ENCODE assay signal across 11 cellular contexts in the genomic region with DNA sequence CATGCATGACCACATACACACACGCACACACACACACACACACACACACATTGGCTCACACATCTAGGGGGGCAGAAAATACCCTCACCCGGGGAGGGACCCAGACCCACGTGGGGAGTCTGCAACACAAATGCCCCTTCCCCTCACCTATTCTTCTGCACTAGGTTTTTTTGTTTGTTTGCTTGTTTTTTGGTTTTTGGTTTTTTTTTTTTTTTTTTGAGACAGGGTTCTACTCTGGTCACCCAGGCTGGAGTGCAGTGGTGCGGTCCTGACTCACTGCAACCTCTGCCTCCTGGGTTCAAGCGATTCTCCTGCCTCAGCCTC. TPM values are rescaled to one million over a fixed set of nuclear protein-coding genes. Genes with fewer than 3 reads are reported as not detected.
DNase-seq lines count a peak whose midpoint lies in the region; ATAC-seq, FAIRE-seq and TF ChIP-seq lines count a peak whose summit lies in the region.
"Had no signal": no experiment of that assay in that cellular context is flagged by ENCODE, and none has a peak within 500 bp of the region (broad histone marks: within the 10 kb centered on the region; RNA-seq: fewer than 3 reads in every experiment).

No MANE protein-coding gene starts in this region.

- no peak for DNase-seq in activated T-cell treated with anti-CD3 and anti-CD28 coated beads, Interleukin-2, amount 50 U/mL, for 4 hours
- DNase-seq in activated T-cell treated with anti-CD3 and anti-CD28 coated beads for 4 hours (no peak), chondrocyte (ENCODE audit: low spot score) (no peak), RCC 7860 (ENCODE audit: low spot score) (no peak)
- DNase-seq in Jurkat, Clone E6-1 (ENCODE audit: low read depth, low spot score), result no peak
- no peak for DNase-seq in stimulated activated naive CD8-positive, alpha-beta T cell treated with anti-CD3 and anti-CD28 coated beads, Interleukin-15, amount 100 ng/mL, for 72 hours
- DNase-seq: lower lobe of right lung, NCI-H2081 treated with DMSO at 0.1 percent for 48 hours, SHP77 treated with DMSO at 0.1 percent for 48 hours had no signal

- no peaks in the 10 kb centered on the region for H3K27me3 Mint-ChIP-seq in activated T-cell treated with anti-CD3 and anti-CD28 coated beads, Interleukin-2, amount 50 U/mL, for 4 hours (ENCODE audit: low read depth)
- no peaks in the 10 kb centered on the region for H3K27me3 Mint-ChIP-seq in chondrocyte (ENCODE audit: low read depth)
- peaks cover 11% of the 10 kb centered on the region for H3K27me3 Mint-ChIP-seq in stimulated activated naive CD8-positive, alpha-beta T cell treated with anti-CD3 and anti-CD28 coated beads, Interleukin-15, amount 100 ng/mL, for 72 hours

- ATAC-seq in activated T-cell treated with anti-CD3 and anti-CD28 coated beads, Interleukin-2, amount 50 U/mL, for 4 hours, result peak; percentile 11 to 29
- ATAC-seq in stimulated activated naive CD8-positive, alpha-beta T cell treated with anti-CD3 and anti-CD28 coated beads, Interleukin-15, amount 100 ng/mL, for 72 hours, result peak; percentile 41
- ATAC-seq in HG02642 (IDR thresholded peaks at IDR 0.05; ENCODE audit: poor library complexity, unreplicated experiment), result no peak
- ATAC-seq in GM21515 (IDR thresholded peaks at IDR 0.05; ENCODE audit: unreplicated experiment), result no peak

- no peak for TF ChIP-seq CTCF in chondrocyte (IDR thresholded peaks at IDR 0.05)

- H3K36me3 Mint-ChIP-seq in activated T-cell treated with anti-CD3 and anti-CD28 coated beads, Interleukin-2, amount 50 U/mL, for 4 hours (ENCODE audit: insufficient read depth), result no peaks in the 10 kb centered on the region
- no peaks in the 10 kb centered on the region for H3K36me3 Mint-ChIP-seq in chondrocyte (ENCODE audit: low read depth)

- peak overlapping the region; percentile 68 for H3K4me3 Mint-ChIP-seq in activated T-cell treated with anti-CD3 and anti-CD28 coated beads, Interleukin-2, amount 50 U/mL, for 4 hours
- no peak overlapping the region for H3K4me3 Mint-ChIP-seq in chondrocyte (ENCODE audit: unreplicated experiment)
- peak overlapping the region; percentile 84 to 90 for H3K4me3 Mint-ChIP-seq in stimulated activated naive CD8-positive, alpha-beta T cell treated with anti-CD3 and anti-CD28 coated beads, Interleukin-15, amount 100 ng/mL, for 72 hours

- H3K4me1 Mint-ChIP-seq in activated T-cell treated with anti-CD3 and anti-CD28 coated beads, Interleukin-2, amount 50 U/mL, for 4 hours (ENCODE audit: low read depth), result peaks cover 24% of the 10 kb centered on the region
- peaks cover 19% of the 10 kb centered on the region for H3K4me1 Mint-ChIP-seq in chondrocyte (ENCODE audit: low read depth)
- peaks cover 37% of the 10 kb centered on the region for H3K4me1 Mint-ChIP-seq in stimulated activated naive CD8-positive, alpha-beta T cell treated with anti-CD3 and anti-CD28 coated beads, Interleukin-15, amount 100 ng/mL, for 72 hours

- H3K9me3 Mint-ChIP-seq in activated T-cell treated with anti-CD3 and anti-CD28 coated beads, Interleukin-2, amount 50 U/mL, for 4 hours, result no peaks in the 10 kb centered on the region
- H3K9me3 Mint-ChIP-seq in chondrocyte (ENCODE audit: low read depth), result no peaks in the 10 kb centered on the region
- no peaks in the 10 kb centered on the region for H3K9me3 Mint-ChIP-seq in stimulated activated naive CD8-positive, alpha-beta T cell treated with anti-CD3 and anti-CD28 coated beads, Interleukin-15, amount 100 ng/mL, for 72 hours

- FAIRE-seq in RCC 7860 (lab: Jason Lieb, UNC), result no peak

- H3K4me3 ChIP-seq in Jurkat, Clone E6-1 (ENCODE audit: low read length), result peak overlapping the region; percentile 38
- H3K4me3 ChIP-seq: lower lobe of right lung had no signal

- H3K27ac Mint-ChIP-seq in chondrocyte (ENCODE audit: unreplicated experiment), result peak overlapping the region; percentile 78
- peak overlapping the region in 1 of 2 donors; percentile 46 for H3K27ac Mint-ChIP-seq in stimulated activated naive CD8-positive, alpha-beta T cell treated with anti-CD3 and anti-CD28 coated beads, Interleukin-15, amount 100 ng/mL, for 72 hours

RNA-seq across cellular contexts. Expression of a gene that starts 28.4 kb away (rescaled TPM):
- 10 to 100 TPM; 36.8 to 39.8 (median 38.0) TPM for total RNA-seq in activated T-cell treated with anti-CD3 and anti-CD28 coated beads, Interleukin-2, amount 50 U/mL, for 4 hours
- polyA plus RNA-seq in Jurkat, Clone E6-1 (2012; ENCODE audit: insufficient read depth, insufficient read length), result 42.7 TPM
- 17.8 to 31.2 TPM (median 17.8 TPM) in 3 replicates for total RNA-seq in chondrocyte

Comparison
In these comparisons a context has a peak if more than half of its experiments do, and no peak if none do; other contexts are left out.
1. ATAC-seq: peak in activated T-cell treated with anti-CD3 and anti-CD28 coated beads, Interleukin-2, amount 50 U/mL, for 4 hours (2 of 2) and stimulated activated naive CD8-positive, alpha-beta T cell treated with anti-CD3 and anti-CD28 coated beads, Interleukin-15, amount 100 ng/mL, for 72 hours (single experiment); none in HG02642 (single experiment) and GM21515 (single experiment).